ENCODE assay signal across 9 cellular contexts in genomic region chr3:177516130-177517011, GRCh38.
DNase-seq lines count a peak whose midpoint lies in the region; ATAC-seq and TF ChIP-seq lines count a peak whose summit lies in the region.
"Had no signal": no experiment of that assay in that cellular context is flagged by ENCODE, and none has a peak within 500 bp of the region (broad histone marks: within the 10 kb centered on the region; RNA-seq: fewer than 3 reads in every experiment).

No MANE protein-coding gene starts in this region.

- H3K9me3 Mint-ChIP-seq in activated T-cell treated with anti-CD3 and anti-CD28 coated beads, Interleukin-2, amount 50 U/mL, for 24 hours = no peaks in the 10 kb centered on the region

- no peaks in the 10 kb centered on the region for H3K36me3 ChIP-seq in HUES64 (ENCODE audit: insufficient read depth, low read length)

- H3K9ac ChIP-seq in HUES64 (ENCODE audit: low read depth, low read length) = no peak overlapping the region

- TF ChIP-seq CTCF in choroid plexus epithelial cell (conservative IDR thresholded peaks at IDR 0.05; ENCODE audit: low read depth, low read length) = no peak

- H3K4me1 ChIP-seq in HUES64 (ENCODE audit: insufficient read depth, low read length) = peaks cover 9% of the 10 kb centered on the region; the same call in 1 of the 2 replicates

- ATAC-seq in left lobe of liver (peak; percentile 61), HG03095 (IDR thresholded peaks at IDR 0.05; ENCODE audit: unreplicated experiment) (no peak)

- no peaks in the 10 kb centered on the region for H3K4me1 Mint-ChIP-seq in activated T-cell treated with anti-CD3 and anti-CD28 coated beads, Interleukin-2, amount 50 U/mL, for 24 hours (ENCODE audit: low read depth)

- 0 out of 2 replicates have a peak overlapping the region, but pooled peaks have one; percentile 10 for H3K27ac ChIP-seq in HUES64 (ENCODE audit: low read depth, low read length)
- H3K27ac ChIP-seq in temporal lobe (ENCODE audit: low read depth, low read length) = peak overlapping the region; percentile 51

- H3K9me3 ChIP-seq in HUES64 (ENCODE audit: insufficient read depth, low read depth, low read length) = no peaks in the 10 kb centered on the region

- no peaks in the 10 kb centered on the region for H3K27me3 ChIP-seq in HUES64 (ENCODE audit: insufficient read depth, low read length)

- H3K27me3 Mint-ChIP-seq in activated T-cell treated with anti-CD3 and anti-CD28 coated beads, Interleukin-2, amount 50 U/mL, for 24 hours = no peaks in the 10 kb centered on the region

- DNase-seq in choroid plexus epithelial cell (ENCODE audit: low read depth) = peak; percentile 98
- no peak for DNase-seq in left lobe of liver (ENCODE audit: low spot score)
- DNase-seq in activated CD4-positive, CD25-positive, alpha-beta regulatory T cell (lab: John Stamatoyannopoulos, UW) = no peak
- DNase-seq in DMS53 treated with DMSO at 0.1 percent for 48 hours (lab: John Stamatoyannopoulos, UW; ENCODE audit: unreplicated experiment) = no peak
- no peak for DNase-seq in activated T-cell treated with anti-CD3 and anti-CD28 coated beads, Interleukin-2, amount 50 U/mL, for 24 hours

- no peaks in the 10 kb centered on the region for H3K36me3 Mint-ChIP-seq in activated T-cell treated with anti-CD3 and anti-CD28 coated beads, Interleukin-2, amount 50 U/mL, for 24 hours (ENCODE audit: low read depth)

- H3K4me3 ChIP-seq in HUES64 (ENCODE audit: low read length) = no peak overlapping the region
- H3K4me3 ChIP-seq in choroid plexus epithelial cell (ENCODE audit: low read depth, low read length) = peak overlapping the region; percentile 3
- H3K4me3 ChIP-seq: skin epidermis had no signal

- no peak overlapping the region for H3K27ac Mint-ChIP-seq in activated T-cell treated with anti-CD3 and anti-CD28 coated beads, Interleukin-2, amount 50 U/mL, for 24 hours

- no peak overlapping the region for H3K4me3 Mint-ChIP-seq in activated T-cell treated with anti-CD3 and anti-CD28 coated beads, Interleukin-2, amount 50 U/mL, for 24 hours

- 85% methylated on average over 15 of the region's 15 CpGs for WGBS in HUES64
